ENCODE assay signal across 27 cellular contexts in the genomic region with DNA sequence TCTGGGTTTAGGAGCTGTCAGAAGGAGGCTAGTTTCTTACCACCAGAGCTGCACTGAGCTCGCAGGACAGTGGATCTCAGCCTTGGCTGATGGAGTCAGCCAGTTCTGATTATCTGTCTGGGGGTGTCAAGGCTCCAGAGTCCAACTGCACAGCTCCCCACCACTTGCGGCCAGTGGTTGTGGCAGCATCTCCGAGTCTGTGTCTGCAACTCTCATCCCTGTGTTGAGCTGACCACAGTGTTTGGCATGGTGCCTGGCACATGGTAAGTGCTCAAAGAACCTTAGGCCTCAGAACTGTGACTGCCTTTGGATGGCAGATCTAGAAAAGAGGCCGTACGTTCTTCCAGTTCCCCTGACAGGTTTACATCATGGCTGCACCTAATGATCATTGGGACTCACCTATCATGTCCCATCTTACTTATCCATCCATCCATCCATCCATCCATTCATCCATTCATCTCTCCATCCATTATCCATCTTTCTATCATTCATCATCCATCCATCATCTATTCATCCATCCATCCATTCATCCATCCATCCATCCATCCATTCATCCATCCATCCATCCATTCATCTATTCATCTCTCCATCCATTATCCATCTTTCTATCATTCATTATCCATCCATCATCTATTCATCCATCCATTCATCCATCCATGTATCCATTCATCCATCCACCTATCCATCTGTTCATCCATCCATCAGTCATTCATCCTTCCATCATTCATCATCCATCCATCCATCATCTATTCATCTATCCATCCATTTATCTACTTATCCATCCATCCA.
A peak's percentile ranks its signal among the peaks of the same experiment; 100 is the strongest.
DNase-seq lines count a peak whose midpoint lies in the region; ATAC-seq and TF ChIP-seq lines count a peak whose summit lies in the region.
"Had no signal": no experiment of that assay in that cellular context is flagged by ENCODE, and none has a peak within 500 bp of the region (broad histone marks: within the 10 kb centered on the region; RNA-seq: fewer than 3 reads in every experiment).

No MANE protein-coding gene starts in this region.

- H3K4me3 ChIP-seq in right atrium auricular region (no peak overlapping the region), RWPE2 (ENCODE audit: severe bottlenecking) (no peak overlapping the region), right cardiac atrium (ENCODE audit: low read length) (no peak overlapping the region), testis (no peak overlapping the region)
- H3K4me3 ChIP-seq: coronary artery, left lung, SJCRH30, skin epidermis, upper lobe of left lung had no signal

- H3K36me3 Mint-ChIP-seq in WTC11, result no peaks in the 10 kb centered on the region
- H3K36me3 Mint-ChIP-seq: activated naive CD4-positive, alpha-beta T cell treated with anti-CD3 and anti-CD28 coated beads, Interleukin-2, amount 50 U/mL, for 72 hours; CD4-positive, alpha-beta memory T cell; naive thymus-derived CD4-positive, alpha-beta T cell; stimulated activated naive B cell treated with anti-CD40 and anti-IgM and Interleukin-4, amounts not matched to agents 10 μg/mL and 1 μg/mL and 100 μg/mL, for 72 hours had no signal

- peaks cover 0 to 9% of the 10 kb centered on the region in 2 donors for H3K4me1 ChIP-seq in right atrium auricular region
- H3K4me1 ChIP-seq in RWPE2 (ENCODE audit: insufficient read depth, poor library complexity, severe bottlenecking), result no peaks in the 10 kb centered on the region
- H3K4me1 ChIP-seq in right cardiac atrium (ENCODE audit: control insufficient read depth, insufficient read depth, low read length), result no peaks in the 10 kb centered on the region
- no peaks in the 10 kb centered on the region for H3K4me1 ChIP-seq in testis
- H3K4me1 ChIP-seq: left lung had no signal

- H3K4me3 Mint-ChIP-seq in WTC11, result no peak overlapping the region
- H3K4me3 Mint-ChIP-seq: CD4-positive, alpha-beta memory T cell; naive thymus-derived CD4-positive, alpha-beta T cell; stimulated activated naive B cell treated with anti-CD40 and anti-IgM and Interleukin-4, amounts not matched to agents 10 μg/mL and 1 μg/mL and 100 μg/mL, for 72 hours had no signal

- DNase-seq in cardiac septum (ENCODE audit: low spot score), result peak; percentile 55
- no peak for DNase-seq in right atrium auricular region (ENCODE audit: low spot score)
- peak; percentile 11 for DNase-seq in RWPE2 (ENCODE audit: low spot score)
- peak; percentile 6 to 36 (median 23) for DNase-seq in right cardiac atrium
- DNase-seq in GDM1 (lab: John Stamatoyannopoulos, UW), result no peak
- DNase-seq in WTC11 (ENCODE audit: low spot score), result no peak
- DNase-seq in testis, result no peak
- DNase-seq in NCI-H2196 treated with DMSO at 0.1 percent for 48 hours (lab: John Stamatoyannopoulos, UW; ENCODE audit: unreplicated experiment), result no peak
- DNase-seq: activated CD4-positive, alpha-beta T cell treated with anti-CD3 and anti-CD28 coated beads for 48 hours; activated effector memory CD4-positive, alpha-beta T cell treated with Interleukin-2 at 50 U/mL for 16 hours; activated T-cell treated with anti-CD3 and anti-CD28 coated beads, Interleukin-2, amount 50 U/mL, for 1 hour; CD4-positive, alpha-beta memory T cell; effector memory CD4-positive, alpha-beta T cell; KG1; left lung; naive thymus-derived CD4-positive, alpha-beta T cell; NCI-H2029; NCI-H2227 treated with DMSO at 0.1 percent for 48 hours; NCI-H526; SJCRH30; stimulated activated naive B cell treated with anti-CD40 and anti-IgM and Interleukin-4, amounts not matched to agents 10 μg/mL and 1 μg/mL and 100 μg/mL, for 72 hours; WERI-Rb-1 had no signal

- no peaks in the 10 kb centered on the region for H3K9me3 Mint-ChIP-seq in WTC11
- H3K9me3 Mint-ChIP-seq: activated naive CD4-positive, alpha-beta T cell treated with anti-CD3 and anti-CD28 coated beads, Interleukin-2, amount 50 U/mL, for 72 hours; naive thymus-derived CD4-positive, alpha-beta T cell; stimulated activated naive B cell treated with anti-CD40 and anti-IgM and Interleukin-4, amounts not matched to agents 10 μg/mL and 1 μg/mL and 100 μg/mL, for 72 hours had no signal

- no peak for TF ChIP-seq POLR2A in testis (IDR thresholded peaks at IDR 0.05)

- TF ChIP-seq CTCF in right atrium auricular region (IDR thresholded peaks at IDR 0.05) (no peak), RWPE2 (IDR thresholded peaks at IDR 0.05; ENCODE audit: poor library complexity, severe bottlenecking) (no peak), WTC11 (IDR thresholded peaks at IDR 0.05) (no peak), testis (IDR thresholded peaks at IDR 0.05) (no peak)

- WGBS in right cardiac atrium, result 81% methylated on average over 5 of the region's 5 CpGs
- 89 to 100% methylated on average over 2 to 5 of the region's 5 CpGs for WGBS in testis, 2 donors

- H3K27ac ChIP-seq in right atrium auricular region (no peak overlapping the region), RWPE2 (ENCODE audit: poor library complexity, severe bottlenecking) (no peak overlapping the region), right cardiac atrium (ENCODE audit: low read length) (no peak overlapping the region), testis (no peak overlapping the region)
- H3K27ac ChIP-seq: coronary artery, epithelial cell of prostate, left lung, SJCRH30, skin epidermis, upper lobe of left lung, WERI-Rb-1 had no signal

- H3K27me3 ChIP-seq in right atrium auricular region (no peaks in the 10 kb centered on the region), RWPE2 (ENCODE audit: insufficient read depth, poor library complexity, severe bottlenecking) (no peaks in the 10 kb centered on the region), right cardiac atrium (ENCODE audit: control insufficient read depth, insufficient read depth) (no peaks in the 10 kb centered on the region), testis (no peaks in the 10 kb centered on the region)
- H3K27me3 ChIP-seq: SJCRH30, upper lobe of left lung had no signal

- no peaks in the 10 kb centered on the region for H3K36me3 ChIP-seq in right atrium auricular region
- H3K36me3 ChIP-seq in RWPE2 (ENCODE audit: low read depth), result no peaks in the 10 kb centered on the region
- H3K36me3 ChIP-seq in testis (ENCODE audit: low read depth, missing control alignments), result no peaks in the 10 kb centered on the region
- H3K36me3 ChIP-seq: left lung, SJCRH30, upper lobe of left lung, WERI-Rb-1 had no signal

- ATAC-seq in RWPE2 (ENCODE audit: low read depth) (no peak), right cardiac atrium (no peak), WTC11 (no peak)
- ATAC-seq: activated naive CD4-positive, alpha-beta T cell treated with anti-CD3 and anti-CD28 coated beads, Interleukin-2, amount 50 U/mL, for 72 hours; left lung; naive thymus-derived CD4-positive, alpha-beta T cell; stimulated activated naive B cell treated with anti-CD40 and anti-IgM and Interleukin-4, amounts not matched to agents 10 μg/mL and 1 μg/mL and 100 μg/mL, for 72 hours had no signal

- POLR2A ChIA-PET in WTC11 (lab: Charles Lee), result no interaction called here

- H3K9me3 ChIP-seq in right atrium auricular region (no peaks in the 10 kb centered on the region), RWPE2 (ENCODE audit: severe bottlenecking) (no peaks in the 10 kb centered on the region), right cardiac atrium (ENCODE audit: control insufficient read depth, low read length) (no peaks in the 10 kb centered on the region), testis (no peaks in the 10 kb centered on the region)
- H3K9me3 ChIP-seq: left lung, upper lobe of left lung had no signal

- CTCF ChIA-PET in WTC11 (lab: Charles Lee), result no interaction called here

- no peak overlapping the region for H3K27ac Mint-ChIP-seq in WTC11
- H3K27ac Mint-ChIP-seq: activated naive CD4-positive, alpha-beta T cell treated with anti-CD3 and anti-CD28 coated beads, Interleukin-2, amount 50 U/mL, for 72 hours; CD4-positive, alpha-beta memory T cell; stimulated activated naive B cell treated with anti-CD40 and anti-IgM and Interleukin-4, amounts not matched to agents 10 μg/mL and 1 μg/mL and 100 μg/mL, for 72 hours had no signal

- H3K4me1 Mint-ChIP-seq in WTC11, result peaks cover 14% of the 10 kb centered on the region

- intact Hi-C loops in cardiac septum (cut with DNase I) (no loop called here), right cardiac atrium (cut with DNase I) (no loop called here), testis (cut with DNase I; ENCODE audit: low total_unique reads) (no loop called here)

- no peaks in the 10 kb centered on the region; the same call in 1 of the 2 replicates for H3K27me3 Mint-ChIP-seq in WTC11 (ENCODE audit: low read depth)
- H3K27me3 Mint-ChIP-seq: CD4-positive, alpha-beta memory T cell; naive thymus-derived CD4-positive, alpha-beta T cell had no signal

TF ChIP-seq in WTC11, 78 proteins besides CTCF, POLR2A, EP300 and RAD21 (continues in another document):
- no peak for TF ChIP-seq SMAD4 (CRISPR knock-in tag; IDR thresholded peaks at IDR 0.05)
- no peak for TF ChIP-seq GRHL2 (CRISPR knock-in tag; IDR thresholded peaks at IDR 0.05; ENCODE audit: insufficient replicate concordance, severe bottlenecking)
- TF ChIP-seq ETV6 (CRISPR knock-in tag; IDR thresholded peaks at IDR 0.05), result no peak
- no peak for TF ChIP-seq SMAD3 (CRISPR knock-in tag; IDR thresholded peaks at IDR 0.05; ENCODE audit: borderline replicate concordance)
- TF ChIP-seq EMX1 (CRISPR knock-in tag; IDR thresholded peaks at IDR 0.05), result no peak
- TF ChIP-seq ZNF138 (CRISPR knock-in tag; conservative IDR thresholded peaks at IDR 0.05), result no peak
- TF ChIP-seq, protein P1, sequence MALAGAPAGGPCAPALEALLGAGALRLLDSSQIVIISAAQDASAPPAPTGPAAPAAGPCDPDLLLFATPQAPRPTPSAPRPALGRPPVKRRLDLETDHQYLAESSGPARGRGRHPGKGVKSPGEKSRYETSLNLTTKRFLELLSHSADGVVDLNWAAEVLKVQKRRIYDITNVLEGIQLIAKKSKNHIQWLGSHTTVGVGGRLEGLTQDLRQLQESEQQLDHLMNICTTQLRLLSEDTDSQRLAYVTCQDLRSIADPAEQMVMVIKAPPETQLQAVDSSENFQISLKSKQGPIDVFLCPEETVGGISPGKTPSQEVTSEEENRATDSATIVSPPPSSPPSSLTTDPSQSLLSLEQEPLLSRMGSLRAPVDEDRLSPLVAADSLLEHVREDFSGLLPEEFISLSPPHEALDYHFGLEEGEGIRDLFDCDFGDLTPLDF (CRISPR knock-in tag; IDR thresholded peaks at IDR 0.05), result no peak
- TF ChIP-seq ZNF219 (CRISPR knock-in tag; IDR thresholded peaks at IDR 0.05; ENCODE audit: borderline replicate concordance), result no peak
- no peak for TF ChIP-seq TEAD4 (CRISPR knock-in tag; IDR thresholded peaks at IDR 0.05)

Comparison
In these comparisons a context has a peak if more than half of its experiments do, and no peak if none do; other contexts are left out.
1. DNase-seq: peak in cardiac septum (single experiment), RWPE2 (single experiment) and right cardiac atrium (3 of 3); none in right atrium auricular region (single experiment), GDM1 (single experiment), WTC11 (single experiment), testis (single experiment) and NCI-H2196 treated with DMSO at 0.1 percent for 48 hours (single experiment).